25 cellular contexts compared by ENCODE assay signal in genomic region chr9:120787906-120788305, GRCh38. TPM values are rescaled to one million over a fixed set of nuclear protein-coding genes. Genes with fewer than 3 reads are reported as not detected.
DNase-seq lines count a peak whose midpoint lies in the region; ATAC-seq and TF ChIP-seq lines count a peak whose summit lies in the region.
"Had no signal": no experiment of that assay in that cellular context is flagged by ENCODE, and none has a peak within 500 bp of the region (broad histone marks: within the 10 kb centered on the region; RNA-seq: fewer than 3 reads in every experiment).

No MANE protein-coding gene starts in this region.

- peak overlapping the region in 1 of 2 donors; percentile 30 for H3K4me3 Mint-ChIP-seq in activated T-cell treated with anti-CD3 and anti-CD28 coated beads, Interleukin-2, amount 50 U/mL, for 72 hours
- H3K4me3 Mint-ChIP-seq in endodermal cell: no peak overlapping the region
- H3K4me3 Mint-ChIP-seq in progenitor cell of endocrine pancreas (ENCODE audit: low read depth): no peak overlapping the region
- H3K4me3 Mint-ChIP-seq in activated T-helper 1 cell treated with anti-CD3 and anti-CD28 coated beads, Interleukin-12 subunit alpha, Interleukin-12 subunit beta, Interleukin-2, Interleukin-4 antibody, amounts not matched to agents 30 ng/mL and 10 ng/mL and 1 ng/mL, durations not matched to agents 14 hours and 24 hours and 36 hours: no peak overlapping the region

- H3K27me3 Mint-ChIP-seq in activated T-cell treated with anti-CD3 and anti-CD28 coated beads, Interleukin-2, amount 50 U/mL, for 72 hours (ENCODE audit: low read depth): no peaks in the 10 kb centered on the region
- H3K27me3 Mint-ChIP-seq in endodermal cell (ENCODE audit: insufficient read depth): no peaks in the 10 kb centered on the region
- H3K27me3 Mint-ChIP-seq in progenitor cell of endocrine pancreas: no peaks in the 10 kb centered on the region
- no peaks in the 10 kb centered on the region for H3K27me3 Mint-ChIP-seq in activated T-helper 1 cell treated with anti-CD3 and anti-CD28 coated beads, Interleukin-12 subunit alpha, Interleukin-12 subunit beta, Interleukin-2, Interleukin-4 antibody, amounts not matched to agents 30 ng/mL and 10 ng/mL and 1 ng/mL, durations not matched to agents 14 hours and 24 hours and 36 hours (ENCODE audit: insufficient read depth)

- H3K36me3 ChIP-seq in endodermal cell (ENCODE audit: control insufficient read depth, insufficient read depth, low read length): peaks cover 74% of the 10 kb centered on the region
- H3K36me3 ChIP-seq: ovary had no signal

- no peaks in the 10 kb centered on the region for H3K9me3 ChIP-seq in endodermal cell (ENCODE audit: control insufficient read depth, low read length)
- H3K9me3 ChIP-seq: ascending aorta, ovary had no signal

- ATAC-seq in activated T-cell treated with anti-CD3 and anti-CD28 coated beads, Interleukin-2, amount 50 U/mL, for 72 hours (replicated peaks in 1 of 2): no peak
- ATAC-seq: activated naive CD4-positive, alpha-beta T cell treated with anti-CD3 and anti-CD28 coated beads, Interleukin-2, amount 50 U/mL, for 72 hours; left lobe of liver; right cardiac atrium had no signal

- H3K27ac ChIP-seq in endodermal cell (ENCODE audit: low read depth, low read length): no peak overlapping the region
- H3K27ac ChIP-seq: ascending aorta, ovary had no signal

- H3K4me1 ChIP-seq in endodermal cell (ENCODE audit: control insufficient read depth, insufficient read depth, low read length): peaks cover 5% of the 10 kb centered on the region

- H3K36me3 Mint-ChIP-seq in activated T-cell treated with anti-CD3 and anti-CD28 coated beads, Interleukin-2, amount 50 U/mL, for 72 hours (ENCODE audit: insufficient read depth in 2 of 2): peaks cover 8 to 26% of the 10 kb centered on the region in 2 donors
- peaks cover 56% of the 10 kb centered on the region for H3K36me3 Mint-ChIP-seq in endodermal cell (ENCODE audit: low read depth)
- peaks cover 12% of the 10 kb centered on the region for H3K36me3 Mint-ChIP-seq in progenitor cell of endocrine pancreas (ENCODE audit: insufficient read depth)
- peaks cover 53% of the 10 kb centered on the region for H3K36me3 Mint-ChIP-seq in activated T-helper 1 cell treated with anti-CD3 and anti-CD28 coated beads, Interleukin-12 subunit alpha, Interleukin-12 subunit beta, Interleukin-2, Interleukin-4 antibody, amounts not matched to agents 30 ng/mL and 10 ng/mL and 1 ng/mL, durations not matched to agents 14 hours and 24 hours and 36 hours (ENCODE audit: low read depth)

- peaks cover 77% of the 10 kb centered on the region for H3K4me1 Mint-ChIP-seq in activated T-cell treated with anti-CD3 and anti-CD28 coated beads, Interleukin-2, amount 50 U/mL, for 72 hours (ENCODE audit: low read depth)
- peaks cover 6% of the 10 kb centered on the region for H3K4me1 Mint-ChIP-seq in endodermal cell
- peaks cover 12% of the 10 kb centered on the region for H3K4me1 Mint-ChIP-seq in progenitor cell of endocrine pancreas (ENCODE audit: low read depth)
- peaks cover 68% of the 10 kb centered on the region for H3K4me1 Mint-ChIP-seq in activated T-helper 1 cell treated with anti-CD3 and anti-CD28 coated beads, Interleukin-12 subunit alpha, Interleukin-12 subunit beta, Interleukin-2, Interleukin-4 antibody, amounts not matched to agents 30 ng/mL and 10 ng/mL and 1 ng/mL, durations not matched to agents 14 hours and 24 hours and 36 hours (ENCODE audit: low read depth)

- no peak for DNase-seq in activated T-cell treated with anti-CD3 and anti-CD28 coated beads, Interleukin-2, amount 50 U/mL, for 72 hours
- DNase-seq in activated T-cell treated with anti-CD3 and anti-CD28 coated beads for 4 hours: no peak
- no peak for DNase-seq in NB4 (ENCODE audit: low read depth)
- no peak for DNase-seq in endodermal cell
- DNase-seq in progenitor cell of endocrine pancreas (ENCODE audit: low spot score, unreplicated experiment): no peak
- DNase-seq in SIG-M5 (lab: John Stamatoyannopoulos, UW): no peak
- DNase-seq in activated T-helper 1 cell treated with anti-CD3 and anti-CD28 coated beads, Interleukin-12 subunit alpha, Interleukin-12 subunit beta, Interleukin-2, Interleukin-4 antibody, amounts not matched to agents 30 ng/mL and 10 ng/mL and 1 ng/mL, durations not matched to agents 14 hours and 24 hours and 36 hours (ENCODE audit: low spot score): no peak
- DNase-seq in ecto neural progenitor cell (ENCODE audit: low spot score): no peak
- DNase-seq: ACHN; activated CD4-positive, alpha-beta T cell treated with anti-CD3 and anti-CD28 coated beads for 1 hour; central memory CD4-positive, alpha-beta T cell; DMS79 treated with DMSO at 0.1 percent for 48 hours; NCI-H1436; NCI-H345; NCI-H774; ovary; right cardiac atrium; RPMI8226; stimulated activated CD4-positive, alpha-beta T cell treated with anti-CD3 and anti-CD28 coated beads, Interleukin-2, amount 100 ng/mL, for 24 hours; substantia nigra had no signal

- TF ChIP-seq POLR2A in NB4 (IDR thresholded peaks at IDR 0.05; ENCODE audit: extremely low read depth, insufficient read length): no peak

- no peak overlapping the region for H3K9ac ChIP-seq in endodermal cell (ENCODE audit: extremely low read depth, low read length, poor library complexity, severe bottlenecking)

- peak overlapping the region; percentile 1 for H3K4me3 ChIP-seq in NB4 (ENCODE audit: low read depth, low read length)
- no peak overlapping the region for H3K4me3 ChIP-seq in endodermal cell (ENCODE audit: low read length)
- H3K4me3 ChIP-seq: ascending aorta, HAP-1, ovary had no signal

- TF ChIP-seq CTCF in NB4 (IDR thresholded peaks at IDR 0.05; ENCODE audit: low read depth, low read length) (no peak), endodermal cell (conservative IDR thresholded peaks at IDR 0.05) (no peak), progenitor cell of endocrine pancreas (IDR thresholded peaks at IDR 0.05; ENCODE audit: unreplicated experiment) (no peak)

- WGBS in endodermal cell (ENCODE audit: insufficient coverage in 1 of 2, insufficient read length in 1 of 2), 2 experiments: 93 to 99% methylated on average over 4 to 5 of the region's 5 CpGs

- peaks cover 0 to 1% of the 10 kb centered on the region in 2 donors for H3K9me3 Mint-ChIP-seq in activated T-cell treated with anti-CD3 and anti-CD28 coated beads, Interleukin-2, amount 50 U/mL, for 72 hours
- no peaks in the 10 kb centered on the region for H3K9me3 Mint-ChIP-seq in endodermal cell
- H3K9me3 Mint-ChIP-seq in progenitor cell of endocrine pancreas (ENCODE audit: low read depth): no peaks in the 10 kb centered on the region
- no peaks in the 10 kb centered on the region for H3K9me3 Mint-ChIP-seq in activated T-helper 1 cell treated with anti-CD3 and anti-CD28 coated beads, Interleukin-12 subunit alpha, Interleukin-12 subunit beta, Interleukin-2, Interleukin-4 antibody, amounts not matched to agents 30 ng/mL and 10 ng/mL and 1 ng/mL, durations not matched to agents 14 hours and 24 hours and 36 hours
- H3K9me3 Mint-ChIP-seq: activated T-helper 2 cell treated with anti-CD3 and anti-CD28 coated beads, Interferon-gamma antibody, Interleukin-2, Interleukin-4, amounts not matched to agents 10 μg/mL and 5 μg/mL and 100 μg/mL, durations not matched to agents 14 hours and 24 hours and 36 hours had no signal

- H3K27me3 ChIP-seq in endodermal cell (ENCODE audit: control insufficient read depth, insufficient read depth, low read length, poor library complexity, severe bottlenecking): no peaks in the 10 kb centered on the region
- H3K27me3 ChIP-seq: ascending aorta, ovary had no signal

- intact Hi-C loops in activated T-helper 1 cell treated with anti-CD3 and anti-CD28 coated beads, Interleukin-12 subunit alpha, Interleukin-12 subunit beta, Interleukin-2, Interleukin-4 antibody, amounts not matched to agents 30 ng/mL and 10 ng/mL and 1 ng/mL, durations not matched to agents 14 hours and 24 hours and 36 hours (cut with micrococcal nuclease): no loop called here

- peak overlapping the region; percentile 96 for H3K27ac Mint-ChIP-seq in activated T-cell treated with anti-CD3 and anti-CD28 coated beads, Interleukin-2, amount 50 U/mL, for 72 hours
- H3K27ac Mint-ChIP-seq in endodermal cell (peak overlapping the region; percentile 28), progenitor cell of endocrine pancreas (peak overlapping the region; percentile 68)
- no peak overlapping the region for H3K27ac Mint-ChIP-seq in activated T-helper 1 cell treated with anti-CD3 and anti-CD28 coated beads, Interleukin-12 subunit alpha, Interleukin-12 subunit beta, Interleukin-2, Interleukin-4 antibody, amounts not matched to agents 30 ng/mL and 10 ng/mL and 1 ng/mL, durations not matched to agents 14 hours and 24 hours and 36 hours
- H3K27ac Mint-ChIP-seq: activated T-helper 2 cell treated with anti-CD3 and anti-CD28 coated beads, Interferon-gamma antibody, Interleukin-2, Interleukin-4, amounts not matched to agents 10 μg/mL and 5 μg/mL and 100 μg/mL, durations not matched to agents 14 hours and 24 hours and 36 hours had no signal

RNA-seq across cellular contexts. Expression of gene FBXW2, which starts 5.3 kb away (rescaled TPM):
- total RNA-seq in activated T-cell treated with anti-CD3 and anti-CD28 coated beads, Interleukin-2, amount 50 U/mL, for 72 hours: 10 to 100 TPM; 72.6 to 78.5 TPM
- 10 to 100 TPM; 63.2 to 77.1 TPM for total RNA-seq in endodermal cell
- 26.0 TPM for polyA plus RNA-seq in endodermal cell (2013, experiment 1 of 2)
- polyA plus RNA-seq in endodermal cell (2013, experiment 2 of 2): 22.4 TPM
- 66.0 and 66.1 TPM in 2 replicates for total RNA-seq in progenitor cell of endocrine pancreas
- total RNA-seq in activated T-helper 1 cell treated with anti-CD3 and anti-CD28 coated beads, Interleukin-12 subunit alpha, Interleukin-12 subunit beta, Interleukin-2, Interleukin-4 antibody, amounts not matched to agents 30 ng/mL and 10 ng/mL and 1 ng/mL, durations not matched to agents 14 hours and 24 hours and 36 hours: 82.2 and 85.0 TPM in 2 replicates

RNA-seq across cellular contexts. Expression of gene PSMD5, which starts 54.8 kb away (rescaled TPM):
- 10 to 100 TPM; 48.6 to 59.0 TPM for total RNA-seq in activated T-cell treated with anti-CD3 and anti-CD28 coated beads, Interleukin-2, amount 50 U/mL, for 72 hours
- total RNA-seq in endodermal cell (10 to 100 TPM; 21.8 to 52.7 TPM), progenitor cell of endocrine pancreas (47.9 and 50.1 TPM in 2 replicates)
- 29.3 TPM for polyA plus RNA-seq in endodermal cell (2013, experiment 1 of 2)
- 28.7 TPM for polyA plus RNA-seq in endodermal cell (2013, experiment 2 of 2)
- 57.7 and 59.2 TPM in 2 replicates for total RNA-seq in activated T-helper 1 cell treated with anti-CD3 and anti-CD28 coated beads, Interleukin-12 subunit alpha, Interleukin-12 subunit beta, Interleukin-2, Interleukin-4 antibody, amounts not matched to agents 30 ng/mL and 10 ng/mL and 1 ng/mL, durations not matched to agents 14 hours and 24 hours and 36 hours
